In the genomic region with DNA sequence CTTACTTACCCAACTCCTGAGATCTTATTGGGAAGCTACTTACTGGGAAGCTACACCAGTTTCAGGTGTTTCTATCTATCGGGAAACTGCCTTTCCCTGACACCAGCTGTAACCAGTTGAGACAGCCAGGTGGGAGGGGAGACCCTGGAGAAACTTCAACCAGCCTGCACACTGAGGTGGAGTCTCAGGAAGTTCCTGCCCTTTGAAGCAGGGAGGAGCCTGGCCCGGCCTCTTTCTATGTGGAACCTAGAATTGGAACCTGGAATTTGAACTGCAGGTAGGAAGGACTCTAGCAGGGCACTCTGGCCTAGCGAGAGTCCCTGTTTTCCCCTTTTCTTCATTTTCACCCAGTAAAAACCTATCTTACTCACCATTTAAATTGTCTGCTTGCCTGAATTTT, we compare ENCODE assay signal across 20 cellular contexts.
A peak's percentile ranks its signal among the peaks of the same experiment; 100 is the strongest.
DNase-seq lines count a peak whose midpoint lies in the region; ATAC-seq, FAIRE-seq and TF ChIP-seq lines count a peak whose summit lies in the region.
"Had no signal": no experiment of that assay in that cellular context is flagged by ENCODE, and none has a peak within 500 bp of the region (broad histone marks: within the 10 kb centered on the region; RNA-seq: fewer than 3 reads in every experiment).

No MANE protein-coding gene starts in this region.

- no peak overlapping the region for H3K14ac ChIP-seq in neuronal stem cell (ENCODE audit: low read length)

- H3K9me2 ChIP-seq in GM23338 (ENCODE audit: insufficient read depth) = no peaks in the 10 kb centered on the region

- H3K4me2 ChIP-seq in GM23338 (no peak overlapping the region), neuronal stem cell (ENCODE audit: insufficient read depth, low read length, poor library complexity, severe bottlenecking) (no peak overlapping the region)

- H3K36me3 ChIP-seq in GM23338 (ENCODE audit: insufficient read depth) (no peaks in the 10 kb centered on the region), body of pancreas (replicated peaks in 1 of 2; ENCODE audit: insufficient read depth in 1 of 2, low read depth in 2 of 2) (no peaks in the 10 kb centered on the region), neuronal stem cell (replicated peaks in 1 of 2; ENCODE audit: control insufficient read depth in 2 of 2, insufficient read depth in 2 of 2, low read length in 2 of 2) (no peaks in the 10 kb centered on the region), HAP-1 (replicated peaks) (no peaks in the 10 kb centered on the region)

- no peaks in the 10 kb centered on the region for H3F3A ChIP-seq in GM23338 (replicated peaks; ENCODE audit: low read depth)

- H3K9me3 ChIP-seq in body of pancreas (no peaks in the 10 kb centered on the region), neuronal stem cell (replicated peaks in 1 of 2; ENCODE audit: control insufficient read depth in 2 of 2, insufficient read depth in 1 of 2, low read depth in 1 of 2, low read length in 2 of 2) (no peaks in the 10 kb centered on the region), HAP-1 (no peaks in the 10 kb centered on the region)

- in situ Hi-C loops in HAP-1 (cut with MboI; ENCODE audit: low sequenced_read_pairs) = no loop called here

- H3K27me3 Mint-ChIP-seq in GM23338 (ENCODE audit: insufficient read depth, low read depth, poor library complexity) = no peaks in the 10 kb centered on the region
- H3K27me3 Mint-ChIP-seq: B cell; CD4-positive, alpha-beta T cell; IgD-negative memory B cell had no signal

- no peak overlapping the region for H2BK15ac ChIP-seq in neuronal stem cell (ENCODE audit: low read length)

- no peak overlapping the region for H4K91ac ChIP-seq in neuronal stem cell (ENCODE audit: low read depth, low read length, poor library complexity)

- H3K79me2 ChIP-seq in GM23338 (replicated peaks; ENCODE audit: insufficient read depth) = no peaks in the 10 kb centered on the region

- H3K27me3 ChIP-seq in GM23338 (ENCODE audit: insufficient read depth) (no peaks in the 10 kb centered on the region), body of pancreas (no peaks in the 10 kb centered on the region), neuronal stem cell (ENCODE audit: control insufficient read depth in 3 of 3, insufficient read depth in 3 of 3, low read depth in 1 of 3, low read length in 3 of 3) (no peaks in the 10 kb centered on the region), HAP-1 (ENCODE audit: low read depth) (no peaks in the 10 kb centered on the region)

- H3K4ac ChIP-seq in neuronal stem cell (ENCODE audit: low read length) = no peak overlapping the region

- no peak overlapping the region for H2BK5ac ChIP-seq in neuronal stem cell (ENCODE audit: low read length)

- DNase-seq in GM23338 (ENCODE audit: low spot score) = no peak
- peak in 2 of 4 donors; percentile 9 to 21 for DNase-seq in body of pancreas
- DNase-seq in kidney tubule cell (ENCODE audit: low spot score) = peak; percentile 75
- no peak for DNase-seq in neuronal stem cell (ENCODE audit: low spot score)
- no peak for DNase-seq in activated CD4-positive, alpha-beta T cell treated with anti-CD3 and anti-CD28 coated beads, Interleukin-2, amount 50 U/mL, for 1 hour
- no peak for DNase-seq in D721Med (ENCODE audit: insufficient read length, low spot score)
- DNase-seq in left ventricle myocardium superior = no peak
- DNase-seq in HAP-1 (ENCODE audit: low spot score in 2 of 2) = no peak
- DNase-seq: ACHN; Calu3; CD4-positive, alpha-beta T cell; DMS79 treated with DMSO at 0.1 percent for 48 hours; GF-D8; GOT3; NCI-H1417; NCI-H2029; NCI-H524; SIG-M5 had no signal

- H4K20me1 ChIP-seq in GM23338 (replicated peaks; ENCODE audit: insufficient read depth) = no peaks in the 10 kb centered on the region

- FAIRE-seq in D721Med (lab: Jason Lieb, UNC) = no peak

- intact Hi-C loops in body of pancreas (cut with DNase I) = no loop called here
- intact Hi-C loops in left ventricle myocardium superior (cut with micrococcal nuclease) = no loop called here

- H3K4me3 Mint-ChIP-seq in GM23338 = no peak overlapping the region
- H3K4me3 Mint-ChIP-seq: B cell; CD4-positive, alpha-beta T cell; IgD-negative memory B cell had no signal

- no peaks in the 10 kb centered on the region for H3K9me3 Mint-ChIP-seq in GM23338

- H3K4me3 ChIP-seq in GM23338 (no peak overlapping the region), body of pancreas (no peak overlapping the region), neuronal stem cell (ENCODE audit: low read length in 2 of 2) (no peak overlapping the region), HAP-1 (no peak overlapping the region)

- peaks cover 8% of the 10 kb centered on the region; the same call in 2 of the 3 replicates for H3K36me3 Mint-ChIP-seq in GM23338 (ENCODE audit: low read depth)
- H3K36me3 Mint-ChIP-seq: IgD-negative memory B cell had no signal

- H2AK5ac ChIP-seq in neuronal stem cell (ENCODE audit: low read depth, low read length) = no peak overlapping the region

- no peak overlapping the region for H3K9ac ChIP-seq in neuronal stem cell (ENCODE audit: low read depth, low read length, poor library complexity)

- no peak overlapping the region for H4K8ac ChIP-seq in neuronal stem cell (ENCODE audit: low read depth, low read length)

- no peak for ATAC-seq in GM23338
- ATAC-seq in body of pancreas = peak; percentile 24
- ATAC-seq in left ventricle myocardium superior = no peak

- H3K27ac Mint-ChIP-seq in GM23338 = 0 out of 2 replicates have a peak overlapping the region, but pooled peaks have one; percentile 36
- H3K27ac Mint-ChIP-seq: B cell; CD4-positive, alpha-beta T cell had no signal

- no peak overlapping the region for H3K18ac ChIP-seq in neuronal stem cell (ENCODE audit: low read length)

- H3K27ac ChIP-seq in GM23338 (ENCODE audit: low read depth) = no peak overlapping the region
- peak overlapping the region in 3 of 4 donors; percentile 57 to 72 (median 59) for H3K27ac ChIP-seq in body of pancreas
- no peak overlapping the region for H3K27ac ChIP-seq in neuronal stem cell (replicated peaks; ENCODE audit: low read length)

- TF ChIP-seq POLR2A in body of pancreas (IDR thresholded peaks at IDR 0.05) = no peak

- H3K4me1 ChIP-seq in GM23338 (ENCODE audit: insufficient read depth) = peaks cover 38% of the 10 kb centered on the region
- peaks cover 15% of the 10 kb centered on the region for H3K4me1 ChIP-seq in body of pancreas
- H3K4me1 ChIP-seq in neuronal stem cell (ENCODE audit: control insufficient read depth in 2 of 2, insufficient read depth in 1 of 2, low read depth in 1 of 2, low read length in 2 of 2) = peaks cover 6 to 7% of the 10 kb centered on the region in 2 donors
- peaks cover 22% of the 10 kb centered on the region for H3K4me1 ChIP-seq in HAP-1

- H2BK12ac ChIP-seq in neuronal stem cell (ENCODE audit: low read length) = peak overlapping the region; percentile 58

- 79 to 81% methylated on average over 3 of the region's 3 CpGs for WGBS in body of pancreas, 2 donors
- WGBS in neuronal stem cell (ENCODE audit: extremely low coverage in 2 of 2, insufficient read length in 2 of 2, insufficient replicate concordance in 1 of 2), 2 donors = no CpG with 5 or more reads among the region's 3 CpGs

- H2AFZ ChIP-seq in GM23338 = no peak overlapping the region; the same call in 1 of the 2 replicates
- H2AFZ ChIP-seq in neuronal stem cell (ENCODE audit: low read length) = peak overlapping the region; percentile 55

- H3K4me1 Mint-ChIP-seq in GM23338 = peaks cover 37% of the 10 kb centered on the region
- H3K4me1 Mint-ChIP-seq: B cell, IgD-negative memory B cell had no signal

- no peak for TF ChIP-seq CTCF in GM23338 (conservative IDR thresholded peaks at IDR 0.05; ENCODE audit: low read depth in 2 of 2)
- TF ChIP-seq CTCF in body of pancreas (IDR thresholded peaks at IDR 0.05) = no peak
- TF ChIP-seq CTCF in D721Med (IDR thresholded peaks at IDR 0.05; ENCODE audit: insufficient read depth, missing control alignments) = no peak

- no peak overlapping the region for H2BK120ac ChIP-seq in neuronal stem cell (ENCODE audit: low read depth, low read length)

- no peak overlapping the region for H3K23ac ChIP-seq in neuronal stem cell (ENCODE audit: low read depth, low read length, poor library complexity)

- H3K79me1 ChIP-seq in neuronal stem cell (ENCODE audit: low read depth, low read length) = no peaks in the 10 kb centered on the region

TF ChIP-seq in GM23338, 12 proteins besides CTCF, POLR2A, EP300 and RAD21 (continues in another document):
- TF ChIP-seq CREB1 (CRISPR knock-in tag; IDR thresholded peaks at IDR 0.05; ENCODE audit: low read depth) = no peak
- no peak for TF ChIP-seq EZH2phosphoT487 (IDR thresholded peaks at IDR 0.05; ENCODE audit: unreplicated experiment)
- TF ChIP-seq ZNF114 (CRISPR knock-in tag; IDR thresholded peaks at IDR 0.05) = no peak
- no peak for TF ChIP-seq EZH2 (IDR thresholded peaks at IDR 0.05; ENCODE audit: low read depth, unreplicated experiment)
- no peak for TF ChIP-seq NANOG (IDR thresholded peaks at IDR 0.05; ENCODE audit: borderline replicate concordance)
- TF ChIP-seq ZNF331 (CRISPR knock-in tag; IDR thresholded peaks at IDR 0.05; ENCODE audit: low read depth) = no peak
- no peak for TF ChIP-seq JUNB (IDR thresholded peaks at IDR 0.05; ENCODE audit: unreplicated experiment)

Comparison
In these comparisons a context has a peak if more than half of its experiments do, and no peak if none do; other contexts are left out.
1. H3K27ac ChIP-seq: peak in body of pancreas (3 of 4); none in GM23338 (single experiment) and neuronal stem cell (single experiment).